Comparison of ENCODE assay signal across 1 cellular context in the genomic region with DNA sequence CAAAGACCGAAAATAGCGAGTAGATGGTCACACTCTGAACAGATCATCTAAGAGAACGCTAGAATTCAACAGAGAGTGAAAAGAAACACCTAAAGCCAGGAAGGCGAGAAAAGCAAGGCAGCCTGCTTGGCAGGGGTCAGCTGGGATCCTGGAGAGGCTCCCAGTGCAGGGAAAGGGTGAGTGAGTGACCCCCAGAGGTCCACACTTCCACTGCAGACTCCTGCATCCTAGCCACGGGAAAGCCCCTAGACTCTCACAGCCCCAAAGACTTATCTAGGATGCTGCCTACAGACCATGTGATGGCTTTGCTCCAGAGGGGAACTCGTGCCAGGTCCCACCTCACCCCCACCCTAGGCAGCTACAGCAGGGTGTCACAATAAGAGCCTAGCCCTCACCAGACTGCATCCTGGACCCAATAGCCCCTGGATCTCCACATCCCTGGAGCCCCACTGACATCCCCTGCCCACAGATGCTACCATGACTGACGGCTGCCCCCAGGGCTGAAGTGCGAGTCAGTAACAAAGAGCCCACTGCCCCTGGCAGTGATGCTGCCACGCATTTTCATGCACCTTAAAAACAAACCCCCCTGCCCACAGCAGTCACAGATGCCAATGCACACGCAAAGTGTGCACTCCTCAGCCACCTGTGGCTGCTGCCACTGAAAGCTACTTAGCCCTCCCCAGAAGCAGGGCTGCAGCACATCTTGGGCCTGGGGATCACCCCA.
TF ChIP-seq lines count a peak whose summit lies in the region.

No MANE protein-coding gene starts in this region.

TF ChIP-seq in SK-N-SH, 30 proteins besides CTCF, POLR2A, EP300 and RAD21 (continued from another document):
- TF ChIP-seq, protein P1, sequence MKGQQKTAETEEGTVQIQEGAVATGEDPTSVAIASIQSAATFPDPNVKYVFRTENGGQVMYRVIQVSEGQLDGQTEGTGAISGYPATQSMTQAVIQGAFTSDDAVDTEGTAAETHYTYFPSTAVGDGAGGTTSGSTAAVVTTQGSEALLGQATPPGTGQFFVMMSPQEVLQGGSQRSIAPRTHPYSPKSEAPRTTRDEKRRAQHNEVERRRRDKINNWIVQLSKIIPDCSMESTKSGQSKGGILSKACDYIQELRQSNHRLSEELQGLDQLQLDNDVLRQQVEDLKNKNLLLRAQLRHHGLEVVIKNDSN (IDR thresholded peaks at IDR 0.05; ENCODE audit: borderline replicate concordance, low read depth): no peak
- no peak for TF ChIP-seq SMC3 (IDR thresholded peaks at IDR 0.05; ENCODE audit: low read depth, low read length)
- TF ChIP-seq, protein P2, sequence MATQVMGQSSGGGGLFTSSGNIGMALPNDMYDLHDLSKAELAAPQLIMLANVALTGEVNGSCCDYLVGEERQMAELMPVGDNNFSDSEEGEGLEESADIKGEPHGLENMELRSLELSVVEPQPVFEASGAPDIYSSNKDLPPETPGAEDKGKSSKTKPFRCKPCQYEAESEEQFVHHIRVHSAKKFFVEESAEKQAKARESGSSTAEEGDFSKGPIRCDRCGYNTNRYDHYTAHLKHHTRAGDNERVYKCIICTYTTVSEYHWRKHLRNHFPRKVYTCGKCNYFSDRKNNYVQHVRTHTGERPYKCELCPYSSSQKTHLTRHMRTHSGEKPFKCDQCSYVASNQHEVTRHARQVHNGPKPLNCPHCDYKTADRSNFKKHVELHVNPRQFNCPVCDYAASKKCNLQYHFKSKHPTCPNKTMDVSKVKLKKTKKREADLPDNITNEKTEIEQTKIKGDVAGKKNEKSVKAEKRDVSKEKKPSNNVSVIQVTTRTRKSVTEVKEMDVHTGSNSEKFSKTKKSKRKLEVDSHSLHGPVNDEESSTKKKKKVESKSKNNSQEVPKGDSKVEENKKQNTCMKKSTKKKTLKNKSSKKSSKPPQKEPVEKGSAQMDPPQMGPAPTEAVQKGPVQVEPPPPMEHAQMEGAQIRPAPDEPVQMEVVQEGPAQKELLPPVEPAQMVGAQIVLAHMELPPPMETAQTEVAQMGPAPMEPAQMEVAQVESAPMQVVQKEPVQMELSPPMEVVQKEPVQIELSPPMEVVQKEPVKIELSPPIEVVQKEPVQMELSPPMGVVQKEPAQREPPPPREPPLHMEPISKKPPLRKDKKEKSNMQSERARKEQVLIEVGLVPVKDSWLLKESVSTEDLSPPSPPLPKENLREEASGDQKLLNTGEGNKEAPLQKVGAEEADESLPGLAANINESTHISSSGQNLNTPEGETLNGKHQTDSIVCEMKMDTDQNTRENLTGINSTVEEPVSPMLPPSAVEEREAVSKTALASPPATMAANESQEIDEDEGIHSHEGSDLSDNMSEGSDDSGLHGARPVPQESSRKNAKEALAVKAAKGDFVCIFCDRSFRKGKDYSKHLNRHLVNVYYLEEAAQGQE (IDR thresholded peaks at IDR 0.05; ENCODE audit: low read depth, low read length): no peak
- no peak for TF ChIP-seq RFX5 (IDR thresholded peaks at IDR 0.05; ENCODE audit: low read length)
- TF ChIP-seq, protein P3, sequence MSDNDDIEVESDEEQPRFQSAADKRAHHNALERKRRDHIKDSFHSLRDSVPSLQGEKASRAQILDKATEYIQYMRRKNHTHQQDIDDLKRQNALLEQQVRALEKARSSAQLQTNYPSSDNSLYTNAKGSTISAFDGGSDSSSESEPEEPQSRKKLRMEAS (IDR thresholded peaks at IDR 0.05; ENCODE audit: low read depth): no peak
- TF ChIP-seq TEAD4 (IDR thresholded peaks at IDR 0.05; ENCODE audit: borderline replicate concordance, insufficient read depth): no peak
